14 cellular contexts compared by ENCODE assay signal in the genomic region with DNA sequence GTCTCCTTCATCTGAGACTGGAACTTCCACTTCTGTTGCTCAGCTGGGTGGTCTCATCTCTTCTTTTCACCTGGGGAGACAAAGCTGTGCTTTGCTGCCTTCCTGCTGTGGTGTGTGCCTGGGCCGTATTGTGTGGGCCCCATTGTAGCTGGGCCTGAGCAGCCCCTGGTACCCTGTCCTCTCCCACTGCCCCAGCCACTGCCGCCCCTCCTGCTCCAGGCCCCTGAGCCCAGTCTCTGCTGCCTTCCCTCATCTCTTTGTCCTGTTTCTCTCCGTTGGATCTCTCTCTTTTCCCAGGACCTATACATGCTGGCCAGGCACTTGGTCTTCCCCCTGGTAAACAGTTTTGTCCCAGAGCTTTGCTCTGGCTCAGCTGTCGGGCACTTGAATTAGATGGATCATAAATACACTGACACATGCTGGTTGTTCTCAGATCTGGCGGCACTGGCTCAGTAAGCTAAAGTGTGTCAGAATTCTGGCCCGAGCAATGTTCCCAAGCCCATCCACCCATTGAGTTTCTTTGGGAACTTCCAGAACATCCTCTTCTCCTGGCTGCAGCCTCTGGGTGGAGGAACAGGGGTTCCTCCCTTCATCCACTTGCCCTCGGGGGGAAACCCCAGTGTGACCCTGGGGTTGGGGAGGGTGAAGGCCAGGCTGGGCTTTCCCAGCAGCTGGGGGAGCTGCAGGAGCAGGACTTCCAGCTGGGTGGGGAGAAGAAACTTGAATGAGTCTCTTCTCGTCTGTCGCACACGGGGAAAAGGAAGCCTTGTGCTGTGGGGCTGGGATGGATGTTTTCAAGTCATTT.
DNase-seq lines count a peak whose midpoint lies in the region; ATAC-seq and TF ChIP-seq lines count a peak whose summit lies in the region.
"Had no signal": no experiment of that assay in that cellular context is flagged by ENCODE, and none has a peak within 500 bp of the region (broad histone marks: within the 10 kb centered on the region; RNA-seq: fewer than 3 reads in every experiment).

No MANE protein-coding gene starts in this region.

- H3K36me3 ChIP-seq in RWPE2 (ENCODE audit: low read depth) (peaks cover 80% of the 10 kb centered on the region), smooth muscle cell (ENCODE audit: low read depth) (peaks cover 5% of the 10 kb centered on the region)

- H3K27ac ChIP-seq in RWPE2 (ENCODE audit: poor library complexity, severe bottlenecking): no peak overlapping the region
- H3K27ac ChIP-seq in substantia nigra (ENCODE audit: low read depth, low read length, poor library complexity, severe bottlenecking): peak overlapping the region; percentile 64
- no peak overlapping the region for H3K27ac ChIP-seq in smooth muscle cell (ENCODE audit: low read depth)
- H3K27ac ChIP-seq: coronary artery, pancreas had no signal

- H3K27me3 ChIP-seq in RWPE2 (ENCODE audit: insufficient read depth, poor library complexity, severe bottlenecking) (no peaks in the 10 kb centered on the region), smooth muscle cell (ENCODE audit: low read depth) (no peaks in the 10 kb centered on the region)
- H3K27me3 ChIP-seq: pancreas had no signal

- no peaks in the 10 kb centered on the region for H3K27me3 Mint-ChIP-seq in dendritic cell treated with granulocyte-macrophage colony-stimulating factor and Interleukin-4, amounts not matched to agents 40 ng/mL and 50 ng/mL, for 4 days
- H3K27me3 Mint-ChIP-seq in natural killer cell treated with Interleukin-12 subunit alpha and Interleukin-12 subunit beta and Interleukin-15 and Interleukin-18, amount 100 ng/mL, for 72 hours: no peaks in the 10 kb centered on the region

- H3K9me3 ChIP-seq in RWPE2 (ENCODE audit: severe bottlenecking) (no peaks in the 10 kb centered on the region), smooth muscle cell (replicated peaks; ENCODE audit: low read depth) (no peaks in the 10 kb centered on the region)
- H3K9me3 ChIP-seq: HAP-1, pancreas had no signal

- H3F3A ChIP-seq in smooth muscle cell (ENCODE audit: low read depth): no peaks in the 10 kb centered on the region

- no peak overlapping the region for H3K9ac ChIP-seq in smooth muscle cell (ENCODE audit: low read depth)

- no peak for ATAC-seq in RWPE2 (ENCODE audit: low read depth)
- no peak for ATAC-seq in natural killer cell treated with Interleukin-12 subunit alpha and Interleukin-12 subunit beta and Interleukin-15 and Interleukin-18, amount 100 ng/mL, for 72 hours
- ATAC-seq: pancreas, SK-N-SH treated with all-trans-retinoic acid at 6 μM for 48 hours had no signal

- no peak overlapping the region for H2AFZ ChIP-seq in smooth muscle cell (ENCODE audit: low read depth)

- DNase-seq in RWPE2 (ENCODE audit: low spot score): peak; percentile 28
- DNase-seq in natural killer cell treated with Interleukin-12 subunit alpha and Interleukin-12 subunit beta and Interleukin-15 and Interleukin-18, amount 100 ng/mL, for 72 hours (ENCODE audit: low spot score): peak; percentile 28
- DNase-seq in substantia nigra (lab: John Stamatoyannopoulos, UW): no peak
- DNase-seq in NCI-H1105 (lab: John Stamatoyannopoulos, UW): no peak
- no peak for DNase-seq in smooth muscle cell (lab: John Stamatoyannopoulos, UW; ENCODE audit: unreplicated experiment)
- no peak for DNase-seq in SHP77 (lab: John Stamatoyannopoulos, UW)
- DNase-seq: Calu3, foreskin fibroblast, kidney glomerular epithelial cell had no signal

- WGBS in smooth muscle cell (ENCODE audit: low lambda C conversion rate): 90% methylated on average over 10 of the region's 10 CpGs

- no peak overlapping the region for H3K4me3 ChIP-seq in RWPE2 (ENCODE audit: severe bottlenecking)
- no peak overlapping the region for H3K4me3 ChIP-seq in smooth muscle cell
- H3K4me3 ChIP-seq: coronary artery, HAP-1, pancreas had no signal

- no peak overlapping the region for H3K4me2 ChIP-seq in smooth muscle cell

- no peaks in the 10 kb centered on the region for H3K9me3 Mint-ChIP-seq in dendritic cell treated with granulocyte-macrophage colony-stimulating factor and Interleukin-4, amounts not matched to agents 40 ng/mL and 50 ng/mL, for 4 days
- H3K9me3 Mint-ChIP-seq in natural killer cell treated with Interleukin-12 subunit alpha and Interleukin-12 subunit beta and Interleukin-15 and Interleukin-18, amount 100 ng/mL, for 72 hours: no peaks in the 10 kb centered on the region

- H3K36me3 Mint-ChIP-seq in dendritic cell treated with granulocyte-macrophage colony-stimulating factor and Interleukin-4, amounts not matched to agents 40 ng/mL and 50 ng/mL, for 4 days (ENCODE audit: low read depth): peaks cover 95% of the 10 kb centered on the region
- H3K36me3 Mint-ChIP-seq in natural killer cell treated with Interleukin-12 subunit alpha and Interleukin-12 subunit beta and Interleukin-15 and Interleukin-18, amount 100 ng/mL, for 72 hours: peaks cover 2% of the 10 kb centered on the region

- intact Hi-C loops in dendritic cell treated with granulocyte-macrophage colony-stimulating factor and Interleukin-4, amounts not matched to agents 40 ng/mL and 50 ng/mL, for 4 days (cut with micrococcal nuclease): no loop called here

- peak overlapping the region; percentile 13 for H3K27ac Mint-ChIP-seq in dendritic cell treated with granulocyte-macrophage colony-stimulating factor and Interleukin-4, amounts not matched to agents 40 ng/mL and 50 ng/mL, for 4 days
- H3K27ac Mint-ChIP-seq in natural killer cell treated with Interleukin-12 subunit alpha and Interleukin-12 subunit beta and Interleukin-15 and Interleukin-18, amount 100 ng/mL, for 72 hours: no peak overlapping the region

- H3K4me1 Mint-ChIP-seq in dendritic cell treated with granulocyte-macrophage colony-stimulating factor and Interleukin-4, amounts not matched to agents 40 ng/mL and 50 ng/mL, for 4 days (ENCODE audit: low read depth): no peaks in the 10 kb centered on the region
- H3K4me1 Mint-ChIP-seq in natural killer cell treated with Interleukin-12 subunit alpha and Interleukin-12 subunit beta and Interleukin-15 and Interleukin-18, amount 100 ng/mL, for 72 hours (ENCODE audit: low read depth in 2 of 2): peaks cover 0 to under 1% of the 10 kb centered on the region in 2 donors

- TF ChIP-seq CTCF in RWPE2 (IDR thresholded peaks at IDR 0.05; ENCODE audit: poor library complexity, severe bottlenecking) (no peak), smooth muscle cell (IDR thresholded peaks at IDR 0.05; ENCODE audit: borderline replicate concordance, insufficient read depth, poor library complexity, severe bottlenecking) (no peak)

- no peaks in the 10 kb centered on the region for H4K20me1 ChIP-seq in smooth muscle cell (ENCODE audit: low read depth)

- no peaks in the 10 kb centered on the region for H3K4me1 ChIP-seq in RWPE2 (ENCODE audit: insufficient read depth, poor library complexity, severe bottlenecking)
- peaks cover 3% of the 10 kb centered on the region for H3K4me1 ChIP-seq in smooth muscle cell (ENCODE audit: low read depth)
- H3K4me1 ChIP-seq: pancreas had no signal

- no peaks in the 10 kb centered on the region for H3K79me2 ChIP-seq in smooth muscle cell (ENCODE audit: low read depth)

- no peak overlapping the region for H3K4me3 Mint-ChIP-seq in dendritic cell treated with granulocyte-macrophage colony-stimulating factor and Interleukin-4, amounts not matched to agents 40 ng/mL and 50 ng/mL, for 4 days
- no peak overlapping the region for H3K4me3 Mint-ChIP-seq in natural killer cell treated with Interleukin-12 subunit alpha and Interleukin-12 subunit beta and Interleukin-15 and Interleukin-18, amount 100 ng/mL, for 72 hours

Comparison
In these comparisons a context has a peak if more than half of its experiments do, and no peak if none do; other contexts are left out.
1. DNase-seq: peak in RWPE2 (single experiment) and natural killer cell treated with Interleukin-12 subunit alpha and Interleukin-12 subunit beta and Interleukin-15 and Interleukin-18, amount 100 ng/mL, for 72 hours (single experiment); none in substantia nigra (0 of 49), NCI-H1105 (single experiment), smooth muscle cell (single experiment) and SHP77 (0 of 2).